Comparison of ENCODE assay signal across 2 cellular contexts in genomic region chr16:1262210-1262845, GRCh38.
TF ChIP-seq lines count a peak whose summit lies in the region.

No MANE protein-coding gene starts in this region.

TF ChIP-seq in HEK293, 187 proteins besides CTCF, POLR2A, EP300 and RAD21:
- TF ChIP-seq ZSCAN5A (tag by site-specific recombination; IDR thresholded peaks at IDR 0.05) (no peak), ATF2 (tag by site-specific recombination; IDR thresholded peaks at IDR 0.05; ENCODE audit: low read depth) (no peak), ZNF169 (tag by site-specific recombination; IDR thresholded peaks at IDR 0.05) (no peak), ZFHX2 (tag by site-specific recombination; conservative IDR thresholded peaks at IDR 0.05) (peak; percentile 33; the same call in 1 of the 2 replicates), EGR2 (tag by site-specific recombination; IDR thresholded peaks at IDR 0.05; ENCODE audit: low read depth) (peak; percentile 21; the same call in 1 of the 2 replicates)

TF ChIP-seq in H1, 55 proteins besides CTCF, POLR2A, EP300 and RAD21:
- TF ChIP-seq GABPA (IDR thresholded peaks at IDR 0.05; ENCODE audit: borderline replicate concordance, insufficient read depth, low read length) (no peak), POLR2AphosphoS5 (IDR thresholded peaks at IDR 0.05; ENCODE audit: low read depth, low read length) (no peak), CTBP2 (IDR thresholded peaks at IDR 0.05; ENCODE audit: borderline replicate concordance, insufficient read depth, insufficient read length, low read length) (no peak), KDM5A (IDR thresholded peaks at IDR 0.05; ENCODE audit: low read length) (no peak), SIN3A (conservative IDR thresholded peaks at IDR 0.05 in 1 of 2, IDR thresholded peaks at IDR 0.05 in 1 of 2; ENCODE audit: low read depth in 1 of 2, low read length in 2 of 2) (no peak), NRF1 (IDR thresholded peaks at IDR 0.05; ENCODE audit: low read depth, low read length) (no peak), CHD1 (IDR thresholded peaks at IDR 0.05; ENCODE audit: low read depth, low read length) (no peak), RBBP5 (IDR thresholded peaks at IDR 0.05; ENCODE audit: borderline replicate concordance, low read depth, low read length) (no peak)
